ENCODE assay signal across 12 cellular contexts in genomic region chr3:194333981-194334320, GRCh38. TPM values are rescaled to one million over a fixed set of nuclear protein-coding genes. Genes with fewer than 3 reads are reported as not detected.
DNase-seq lines count a peak whose midpoint lies in the region; ATAC-seq and TF ChIP-seq lines count a peak whose summit lies in the region.
"Had no signal": no experiment of that assay in that cellular context is flagged by ENCODE, and none has a peak within 500 bp of the region (broad histone marks: within the 10 kb centered on the region; RNA-seq: fewer than 3 reads in every experiment).

No MANE protein-coding gene starts in this region.

- no peak for ATAC-seq in activated T-cell treated with anti-CD3 and anti-CD28 coated beads, Interleukin-2, amount 50 U/mL, for 72 hours (replicated peaks in 1 of 2)
- ATAC-seq in T-cell (replicated peaks in 1 of 4): no peak

- H3K4me3 Mint-ChIP-seq in activated T-cell treated with anti-CD3 and anti-CD28 coated beads, Interleukin-2, amount 50 U/mL, for 72 hours: peak overlapping the region; percentile 83 to 91
- H3K4me3 Mint-ChIP-seq in T-cell: peak overlapping the region; percentile 49 to 68 (median 51)

- peak overlapping the region; percentile 70; the same call in 1 of the 2 replicates for H3K4me3 ChIP-seq in iPS-20b (ENCODE audit: low read length)
- peak overlapping the region; percentile 50 to 69 for H3K4me3 ChIP-seq in stomach smooth muscle (ENCODE audit: low read length in 2 of 2)
- H3K4me3 ChIP-seq: lung had no signal

- H3K36me3 ChIP-seq in iPS-20b (ENCODE audit: insufficient read depth, low read depth, low read length) (no peaks in the 10 kb centered on the region), stomach smooth muscle (ENCODE audit: control insufficient read depth in 2 of 2, insufficient read depth in 2 of 2, low read length in 2 of 2) (no peaks in the 10 kb centered on the region)
- H3K36me3 ChIP-seq: gastrocnemius medialis had no signal

- CTCF ChIA-PET in T-cell (lab: Charles Lee) (interaction anchor here (0.6 to 1.9 kb wide), 9 partner anchors 9 to 1766 kb away, joined by 3 to 16 read pairs (median 4); no protein-coding TSS in a partner anchor), HEK293T (lab: Yijun Ruan, JAX) (interaction anchor here (1.0 to 1.1 kb wide), 2 partner anchors 17 to 349 kb away, joined by 3 read pairs; no protein-coding TSS in a partner anchor)

- H3K9ac ChIP-seq in iPS-20b (ENCODE audit: low read depth, low read length) (no peak overlapping the region), stomach smooth muscle (ENCODE audit: low read length in 2 of 2) (peak overlapping the region in 1 of 2 donors; percentile 17)
- H3K9ac ChIP-seq: SK-N-SH had no signal

- H3K9me3 ChIP-seq in iPS-20b (ENCODE audit: insufficient read depth, low read depth, low read length) (no peaks in the 10 kb centered on the region), stomach smooth muscle (ENCODE audit: control insufficient read depth in 2 of 2, low read length in 2 of 2) (no peaks in the 10 kb centered on the region)
- H3K9me3 ChIP-seq: gastrocnemius medialis, SK-N-SH had no signal

- DNase-seq in activated T-cell treated with anti-CD3 and anti-CD28 coated beads, Interleukin-2, amount 50 U/mL, for 72 hours: no peak
- no peak for DNase-seq in activated T-cell treated with anti-CD3 and anti-CD28 coated beads, Interleukin-2, amount 50 U/mL, for 48 hours
- DNase-seq in T-cell (no peak), Ammon's horn (ENCODE audit: low spot score) (no peak), HEK293T (ENCODE audit: extremely low spot score) (no peak), germinal center (ENCODE audit: low spot score) (no peak)

- H3K9me3 Mint-ChIP-seq in activated T-cell treated with anti-CD3 and anti-CD28 coated beads, Interleukin-2, amount 50 U/mL, for 72 hours: no peaks in the 10 kb centered on the region
- no peaks in the 10 kb centered on the region for H3K9me3 Mint-ChIP-seq in T-cell

- H3K4me1 ChIP-seq in iPS-20b (ENCODE audit: insufficient read depth, low read length) (no peaks in the 10 kb centered on the region), stomach smooth muscle (ENCODE audit: control insufficient read depth, insufficient read depth, low read length) (peaks cover 10% of the 10 kb centered on the region)

- peaks cover 42% of the 10 kb centered on the region for H3K27me3 ChIP-seq in iPS-20b (ENCODE audit: insufficient read depth, low read length)
- peaks cover 5 to 7% of the 10 kb centered on the region in 2 donors for H3K27me3 ChIP-seq in stomach smooth muscle (ENCODE audit: control insufficient read depth in 1 of 2, insufficient read depth in 2 of 2, low read length in 2 of 2)

- no peak overlapping the region for H3K27ac Mint-ChIP-seq in activated T-cell treated with anti-CD3 and anti-CD28 coated beads, Interleukin-2, amount 50 U/mL, for 72 hours
- no peak overlapping the region for H3K27ac Mint-ChIP-seq in T-cell

- H3K27ac ChIP-seq in iPS-20b (ENCODE audit: low read length) (no peak overlapping the region), stomach smooth muscle (ENCODE audit: low read length) (no peak overlapping the region)
- H3K27ac ChIP-seq: gastrocnemius medialis had no signal

- POLR2A ChIA-PET in T-cell (lab: Charles Lee): no interaction called here
- POLR2A ChIA-PET in HEK293T (lab: Yijun Ruan, JAX): no interaction called here

- peaks cover 6% of the 10 kb centered on the region for H3K4me1 Mint-ChIP-seq in activated T-cell treated with anti-CD3 and anti-CD28 coated beads, Interleukin-2, amount 50 U/mL, for 72 hours (ENCODE audit: low read depth)
- H3K4me1 Mint-ChIP-seq in T-cell: peaks cover 4 to 8% (median 7%) of the 10 kb centered on the region in 3 donors

- no peaks in the 10 kb centered on the region for H3K36me3 Mint-ChIP-seq in activated T-cell treated with anti-CD3 and anti-CD28 coated beads, Interleukin-2, amount 50 U/mL, for 72 hours (ENCODE audit: insufficient read depth in 2 of 2)
- H3K36me3 Mint-ChIP-seq in T-cell: no peaks in the 10 kb centered on the region

- peaks cover 28% of the 10 kb centered on the region for H3K27me3 Mint-ChIP-seq in activated T-cell treated with anti-CD3 and anti-CD28 coated beads, Interleukin-2, amount 50 U/mL, for 72 hours (ENCODE audit: low read depth)
- peaks cover 11 to 36% of the 10 kb centered on the region in 2 donors for H3K27me3 Mint-ChIP-seq in T-cell

TF ChIP-seq in HEK293T, 16 proteins besides CTCF, POLR2A, EP300 and RAD21:
- TF ChIP-seq CTBP1 (IDR thresholded peaks at IDR 0.05; ENCODE audit: borderline replicate concordance) (no peak), NFRKB (IDR thresholded peaks at IDR 0.05) (no peak), L3MBTL2 (conservative IDR thresholded peaks at IDR 0.05) (no peak), FOXA1 (IDR thresholded peaks at IDR 0.05) (no peak), LEF1 (IDR thresholded peaks at IDR 0.05; ENCODE audit: borderline replicate concordance) (no peak), BHLHE40 (IDR thresholded peaks at IDR 0.05; ENCODE audit: borderline replicate concordance) (no peak), ELF4 (IDR thresholded peaks at IDR 0.05) (no peak), ARNT (IDR thresholded peaks at IDR 0.05) (no peak), TARDBP (IDR thresholded peaks at IDR 0.05) (no peak)

RNA-seq across cellular contexts. Expression of gene CPN2, which starts 17.2 kb away (rescaled TPM):
- not detected for total RNA-seq in activated T-cell treated with anti-CD3 and anti-CD28 coated beads, Interleukin-2, amount 50 U/mL, for 72 hours
- total RNA-seq in T-cell: under 1 TPM in 2 of 5 donors, not detected in 3; 0.12 to 0.13 TPM
- total RNA-seq: lung, skeletal muscle tissue had no signal

RNA-seq across cellular contexts. Expression of gene LRRC15, which starts 35.6 kb away (rescaled TPM):
- not detected for total RNA-seq in activated T-cell treated with anti-CD3 and anti-CD28 coated beads, Interleukin-2, amount 50 U/mL, for 72 hours
- not detected for total RNA-seq in T-cell
